26 cellular contexts compared by ENCODE assay signal in genomic region chr3:60198179-60198578, GRCh38.
"Had no signal": no experiment of that assay in that cellular context is flagged by ENCODE, and none has a peak within 500 bp of the region (broad histone marks: within the 10 kb centered on the region; RNA-seq: fewer than 3 reads in every experiment).

No MANE protein-coding gene starts in this region.

- FAIRE-seq: pancreas, small intestine had no signal

- H3K4me3 ChIP-seq: pancreas, psoas muscle, right lobe of liver, sigmoid colon, stomach, thoracic aorta, thyroid gland, tibial nerve, upper lobe of right lung, uterus had no signal

- H3K27me3 ChIP-seq: neutrophil, pancreas, right lobe of liver, sigmoid colon, stomach, thyroid gland, tibial nerve, upper lobe of right lung, uterus had no signal

- DNase-seq: naive thymus-derived CD8-positive, alpha-beta T cell; nephron progenitor cell; nucleus accumbens; pancreas; psoas muscle; right cardiac atrium; right lobe of liver; sigmoid colon; small intestine; stimulated activated CD4-positive, alpha-beta T cell treated with anti-CD3 and anti-CD28 coated beads, Interleukin-15, amount 100 ng/mL, for 24 hours; stimulated activated CD4-positive, alpha-beta T cell treated with anti-CD3 and anti-CD28 coated beads, Interleukin-2, amount 100 ng/mL, for 24 hours; stimulated activated CD4-positive, alpha-beta T cell treated with anti-CD3 and anti-CD28 coated beads, Interleukin-2, amount 100 ng/mL, for 48 hours; stimulated activated CD4-positive, alpha-beta T cell treated with anti-CD3 and anti-CD28 coated beads, Interleukin-4, amount 100 ng/mL, for 24 hours; stimulated activated naive B cell treated with anti-CD40 and anti-IgM and Interleukin-4, amounts not matched to agents 10 μg/mL and 1 μg/mL and 100 μg/mL, for 72 hours; stimulated activated naive CD4-positive, alpha-beta T cell treated with Interleukin-2 at 50 U/mL for 16 hours; stomach; thyroid gland; upper lobe of right lung; uterus had no signal

- H3K4me1 ChIP-seq: pancreas, psoas muscle, right lobe of liver, sigmoid colon, thyroid gland, tibial nerve, upper lobe of right lung, uterus had no signal

- H3K27ac Mint-ChIP-seq: naive thymus-derived CD8-positive, alpha-beta T cell; natural killer cell treated with Interleukin-12 subunit alpha and Interleukin-12 subunit beta and Interleukin-15 and Interleukin-18, amount 100 ng/mL, for 72 hours; nephron progenitor cell; stimulated activated effector memory CD8-positive, alpha-beta T cell treated with anti-CD3 and anti-CD28 coated beads, Interleukin-12 subunit alpha, Interleukin-12 subunit beta, amount 100 ng/mL, for 72 hours; stimulated activated naive B cell treated with anti-CD40 and anti-IgM and Interleukin-4, amounts not matched to agents 10 μg/mL and 1 μg/mL and 100 μg/mL, for 72 hours; stimulated activated naive CD8-positive, alpha-beta T cell treated with anti-CD3 and anti-CD28 coated beads, Interleukin-15, Interleukin-2, amounts not matched to agents 100 ng/mL and 50 ng/mL, for 24 hours had no signal

- H3K36me3 Mint-ChIP-seq: natural killer cell treated with Interleukin-12 subunit alpha and Interleukin-12 subunit beta and Interleukin-15 and Interleukin-18, amount 100 ng/mL, for 72 hours; stimulated activated effector memory CD8-positive, alpha-beta T cell treated with anti-CD3 and anti-CD28 coated beads, Interleukin-12 subunit alpha, Interleukin-12 subunit beta, amount 100 ng/mL, for 72 hours had no signal

- H3K27ac ChIP-seq: neutrophil, pancreas, psoas muscle, right lobe of liver, sigmoid colon, stomach, thoracic aorta, thyroid gland, tibial nerve, upper lobe of right lung, uterus had no signal

- H3K36me3 ChIP-seq: neutrophil, pancreas, right lobe of liver, sigmoid colon, stomach, thoracic aorta, thyroid gland, tibial nerve, upper lobe of right lung, uterus had no signal

- H3K4me1 Mint-ChIP-seq: stimulated activated effector memory CD8-positive, alpha-beta T cell treated with anti-CD3 and anti-CD28 coated beads, Interleukin-12 subunit alpha, Interleukin-12 subunit beta, amount 100 ng/mL, for 72 hours had no signal

- H3K9me3 ChIP-seq: neutrophil, pancreas, right lobe of liver, sigmoid colon, stomach, thoracic aorta, thyroid gland, upper lobe of right lung, uterus had no signal

- H3K9me3 Mint-ChIP-seq: stimulated activated effector memory CD8-positive, alpha-beta T cell treated with anti-CD3 and anti-CD28 coated beads, Interleukin-12 subunit alpha, Interleukin-12 subunit beta, amount 100 ng/mL, for 72 hours; stimulated activated naive CD8-positive, alpha-beta T cell treated with anti-CD3 and anti-CD28 coated beads, Interleukin-15, Interleukin-2, amounts not matched to agents 100 ng/mL and 50 ng/mL, for 24 hours had no signal

- H3K4me3 Mint-ChIP-seq: naive thymus-derived CD8-positive, alpha-beta T cell; natural killer cell treated with Interleukin-12 subunit alpha and Interleukin-12 subunit beta and Interleukin-15 and Interleukin-18, amount 100 ng/mL, for 72 hours; nephron progenitor cell; neural crest cell; stimulated activated effector memory CD8-positive, alpha-beta T cell treated with anti-CD3 and anti-CD28 coated beads, Interleukin-12 subunit alpha, Interleukin-12 subunit beta, amount 100 ng/mL, for 72 hours; stimulated activated naive B cell treated with anti-CD40 and anti-IgM and Interleukin-4, amounts not matched to agents 10 μg/mL and 1 μg/mL and 100 μg/mL, for 72 hours; stimulated activated naive CD8-positive, alpha-beta T cell treated with anti-CD3 and anti-CD28 coated beads, Interleukin-15, Interleukin-2, amounts not matched to agents 100 ng/mL and 50 ng/mL, for 24 hours had no signal

- H3K27me3 Mint-ChIP-seq: naive thymus-derived CD8-positive, alpha-beta T cell; natural killer cell treated with Interleukin-12 subunit alpha and Interleukin-12 subunit beta and Interleukin-15 and Interleukin-18, amount 100 ng/mL, for 72 hours; stimulated activated naive B cell treated with anti-CD40 and anti-IgM and Interleukin-4, amounts not matched to agents 10 μg/mL and 1 μg/mL and 100 μg/mL, for 72 hours; stimulated activated naive CD8-positive, alpha-beta T cell treated with anti-CD3 and anti-CD28 coated beads, Interleukin-15, Interleukin-2, amounts not matched to agents 100 ng/mL and 50 ng/mL, for 24 hours had no signal
